8 cellular contexts compared by ENCODE assay signal in genomic region chr6:132401120-132401940, GRCh38. TPM values are rescaled to one million over a fixed set of nuclear protein-coding genes. Genes with fewer than 3 reads are reported as not detected.
DNase-seq lines count a peak whose midpoint lies in the region; ATAC-seq lines count a peak whose summit lies in the region.

Gene MOXD1 (minus strand): TSS chr6:132401475. CDS start chr6:132401426, 49 bp downstream.

- peaks cover 56% of the 10 kb centered on the region for H3K27me3 ChIP-seq in HUES64 (ENCODE audit: insufficient read depth, low read length)

- no peaks in the 10 kb centered on the region for H3K36me3 ChIP-seq in HUES64 (ENCODE audit: insufficient read depth, low read length)

- peak; percentile 50 for ATAC-seq in GM21423 (IDR thresholded peaks at IDR 0.05; ENCODE audit: unreplicated experiment)

- WGBS in HUES64 = 1% methylated on average over 85 of the region's 85 CpGs

- H3K27ac ChIP-seq in HUES64 (ENCODE audit: low read depth, low read length) = no peak within 1 kb of the TSS

- H3K9me3 ChIP-seq in HUES64 (ENCODE audit: insufficient read depth, low read depth, low read length) = no peaks in the 10 kb centered on the region
- no peaks in the 10 kb centered on the region for H3K9me3 ChIP-seq in iPS-18c (ENCODE audit: control insufficient read depth, insufficient read depth, low read length)

- peaks cover 11% of the 10 kb centered on the region for H3K4me1 ChIP-seq in HUES64 (ENCODE audit: insufficient read depth, low read length)

- H3K4me3 ChIP-seq in HUES64 (ENCODE audit: low read length) (peak within 1 kb of the TSS; percentile 65), iPS-18c (ENCODE audit: insufficient read depth, low read depth, low read length) (peak within 1 kb of the TSS; percentile 77), skeletal muscle cell (ENCODE audit: low read depth, low read length) (peak within 1 kb of the TSS; percentile 76)

- DNase-seq in DMS53 treated with DMSO at 0.1 percent for 48 hours (lab: John Stamatoyannopoulos, UW; ENCODE audit: unreplicated experiment) = peak; percentile 11
- peak; percentile 86 for DNase-seq in astrocyte of the hippocampus (ENCODE audit: low read depth, low spot score)
- no peak for DNase-seq in skeletal muscle cell (ENCODE audit: low read depth)
- DNase-seq in NK-92 treated with Interleukin-12 subunit alpha and Interleukin-12 subunit beta, amount 100 ng/mL, for 24 hours (lab: John Stamatoyannopoulos, UW) = no peak
- no peak for DNase-seq in NCI-H1694 treated with DMSO at 0.1 percent for 48 hours (lab: John Stamatoyannopoulos, UW)

- peak within 1 kb of the TSS; percentile 40; the same call in 1 of the 2 replicates for H3K9ac ChIP-seq in HUES64 (ENCODE audit: low read depth, low read length)

RNA-seq across cellular contexts. Expression of gene MOXD1, which starts in this region (rescaled TPM):
- 1.7 TPM for polyA plus RNA-seq in HUES64 (2013, experiment 1 of 2)
- polyA plus RNA-seq in HUES64 (2013, experiment 2 of 2) = 2.5 TPM

Comparison
In these comparisons a context has a peak if more than half of its experiments do, and no peak if none do; other contexts are left out.
1. DNase-seq: peak in DMS53 treated with DMSO at 0.1 percent for 48 hours (single experiment) and astrocyte of the hippocampus (single experiment); none in skeletal muscle cell (single experiment), NK-92 treated with Interleukin-12 subunit alpha and Interleukin-12 subunit beta, amount 100 ng/mL, for 24 hours (single experiment) and NCI-H1694 treated with DMSO at 0.1 percent for 48 hours (single experiment).
2. Peak in every context shown above with its lines, with median percentiles within 50 percentile points of each other: H3K4me3 ChIP-seq.